1 cellular context compared by ENCODE assay signal in genomic region chr10:93067443-93068365, GRCh38.
TF ChIP-seq lines count a peak whose summit lies in the region.

No MANE protein-coding gene starts in this region.

TF ChIP-seq in IMR-90, 13 proteins besides CTCF, POLR2A, EP300 and RAD21:
- TF ChIP-seq MAZ (IDR thresholded peaks at IDR 0.05; ENCODE audit: borderline replicate concordance, low read depth, low read length) (no peak), SMC3 (IDR thresholded peaks at IDR 0.05; ENCODE audit: low read depth, low read length) (no peak), MAFK (IDR thresholded peaks at IDR 0.05; ENCODE audit: low read depth, low read length) (no peak), NFE2L2 (IDR thresholded peaks at IDR 0.05; ENCODE audit: low read depth, low read length) (no peak), CEBPB (IDR thresholded peaks at IDR 0.05; ENCODE audit: low read depth, low read length) (no peak), MXI1 (IDR thresholded peaks at IDR 0.05; ENCODE audit: borderline replicate concordance, low read depth, low read length) (no peak), FOS (IDR thresholded peaks at IDR 0.05; ENCODE audit: low read depth, low read length) (no peak), USF2 (IDR thresholded peaks at IDR 0.05; ENCODE audit: low read depth, low read length) (no peak), CHD1 (IDR thresholded peaks at IDR 0.05; ENCODE audit: low read depth, low read length) (no peak), RFX5 (IDR thresholded peaks at IDR 0.05; ENCODE audit: low read depth, low read length) (no peak), RCOR1 (IDR thresholded peaks at IDR 0.05; ENCODE audit: insufficient replicate concordance, low read length) (no peak), BHLHE40 (IDR thresholded peaks at IDR 0.05; ENCODE audit: low read depth, low read length) (no peak)
- TF ChIP-seq, protein P1, sequence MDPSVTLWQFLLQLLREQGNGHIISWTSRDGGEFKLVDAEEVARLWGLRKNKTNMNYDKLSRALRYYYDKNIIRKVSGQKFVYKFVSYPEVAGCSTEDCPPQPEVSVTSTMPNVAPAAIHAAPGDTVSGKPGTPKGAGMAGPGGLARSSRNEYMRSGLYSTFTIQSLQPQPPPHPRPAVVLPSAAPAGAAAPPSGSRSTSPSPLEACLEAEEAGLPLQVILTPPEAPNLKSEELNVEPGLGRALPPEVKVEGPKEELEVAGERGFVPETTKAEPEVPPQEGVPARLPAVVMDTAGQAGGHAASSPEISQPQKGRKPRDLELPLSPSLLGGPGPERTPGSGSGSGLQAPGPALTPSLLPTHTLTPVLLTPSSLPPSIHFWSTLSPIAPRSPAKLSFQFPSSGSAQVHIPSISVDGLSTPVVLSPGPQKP (IDR thresholded peaks at IDR 0.05; ENCODE audit: borderline replicate concordance, low read depth, low read length), result no peak
